7 cellular contexts compared by ENCODE assay signal in genomic region chr4:129854068-129854467, GRCh38.
DNase-seq lines count a peak whose midpoint lies in the region; ATAC-seq, FAIRE-seq and TF ChIP-seq lines count a peak whose summit lies in the region.
"Not testable (repeated sequence)": the region's sequence is repeated elsewhere in the genome, so short reads cannot be mapped to it uniquely, and the experiment has no call there.

No MANE protein-coding gene starts in this region.

- H3K4me3 ChIP-seq in A549 (0 out of 3 replicates have a peak overlapping the region, but pooled peaks have one; percentile 19), HepG2 (replicated peaks in 1 of 3; ENCODE audit: insufficient read depth in 1 of 3, low read depth in 2 of 3, low read length in 3 of 3) (peak overlapping the region in 2 of 3 experiments; percentile 23 to 26; a peak in 3 of 6 replicates)
- not testable (repeated sequence) for H3K4me3 ChIP-seq in KMS-11 (IDR thresholded peaks at IDR 0.05; ENCODE audit: insufficient read depth, low read depth, low read length)

- intact Hi-C loops in HepG2 (cut with micrococcal nuclease; ENCODE audit: unreplicated experiment) = not testable (repeated sequence)

- H3K36me3 ChIP-seq in KMS-11 (ENCODE audit: insufficient read depth); HepG2 (replicated peaks in 1 of 2; ENCODE audit: control insufficient read depth in 1 of 2, insufficient read depth in 2 of 2, low read length in 2 of 2): not testable (repeated sequence)

- not testable (repeated sequence) for TF ChIP-seq POLR2A in A549 (IDR thresholded peaks at IDR 0.05; ENCODE audit: low read length); HepG2 (IDR thresholded peaks at IDR 0.05; ENCODE audit: insufficient read depth in 1 of 2, low read depth in 2 of 2, low read length in 2 of 2)

- POLR2A ChIA-PET in A549 (lab: Yijun Ruan, JAX); HepG2 (lab: Yijun Ruan, JAX): not testable (repeated sequence)

- not testable (repeated sequence) for TF ChIP-seq EP300 in A549 (IDR thresholded peaks at IDR 0.05); HepG2 (IDR thresholded peaks at IDR 0.05; ENCODE audit: low read depth in 2 of 2, low read length in 2 of 2); HepG2 (CRISPR knock-in tag; IDR thresholded peaks at IDR 0.05; ENCODE audit: borderline replicate concordance)

- H3K9me3 ChIP-seq in A549; HepG2 (ENCODE audit: low read length): not testable (repeated sequence)

- BruUV-seq in HepG2 (replicated peaks; lab: Mats Ljungman, UMichigan) = TSS peak; percentile 79

- TF ChIP-seq CTCF in A549 (IDR thresholded peaks at IDR 0.05); KMS-11 (conservative IDR thresholded peaks at IDR 0.05; ENCODE audit: low read depth, low read length); VCaP (conservative IDR thresholded peaks at IDR 0.05); HepG2 (CRISPR knock-in tag; IDR thresholded peaks at IDR 0.05): not testable (repeated sequence)

- H3K4me1 ChIP-seq in A549; KMS-11 (ENCODE audit: low read depth, poor library complexity, severe bottlenecking): not testable (repeated sequence)
- H3K4me1 ChIP-seq in HepG2 (ENCODE audit: insufficient read depth, low read length) = peaks cover 17% of the 10 kb centered on the region

- H3K9ac ChIP-seq in KMS-11 (peak overlapping the region; percentile 69; the same call in 1 of the 2 replicates), HepG2 (ENCODE audit: insufficient read depth, low read depth, low read length) (peak overlapping the region; percentile 39; the same call in 1 of the 2 replicates)

- not testable (repeated sequence) for DNase-seq in A549 (ENCODE audit: low read depth in 1 of 2, low spot score in 1 of 2); HepG2 (ENCODE audit: low spot score)
- DNase-seq in DMS53 (lab: John Stamatoyannopoulos, UW) (peak; percentile 32), NCI-H748 (lab: John Stamatoyannopoulos, UW; ENCODE audit: unreplicated experiment) (peak; percentile 44), RPMI8226 (peak; percentile 56)

- H3K4me2 ChIP-seq in A549 = 0 out of 3 replicates have a peak overlapping the region, but pooled peaks have one; percentile 1
- not testable (repeated sequence) for H3K4me2 ChIP-seq in KMS-11
- peak overlapping the region; percentile 12; the same call in 1 of the 2 replicates for H3K4me2 ChIP-seq in HepG2 (ENCODE audit: low read depth, low read length)

- H3K27me3 ChIP-seq in KMS-11 (ENCODE audit: insufficient read depth, low read depth); HepG2 (ENCODE audit: control insufficient read depth in 1 of 2, insufficient read depth in 2 of 2, low read length in 2 of 2): not testable (repeated sequence)

- ATAC-seq in A549, HepG2: not testable (repeated sequence)

- FAIRE-seq in A549 (lab: Jason Lieb, UNC); HepG2 (lab: Jason Lieb, UNC): not testable (repeated sequence)

- peaks cover 14% of the 10 kb centered on the region; the same call in 1 of the 2 replicates for H3K79me2 ChIP-seq in KMS-11 (ENCODE audit: insufficient read depth, low read depth)
- not testable (repeated sequence) for H3K79me2 ChIP-seq in HepG2 (ENCODE audit: insufficient read depth, low read length)

- H2AFZ ChIP-seq in KMS-11 (ENCODE audit: low read depth); HepG2 (ENCODE audit: low read length): not testable (repeated sequence)

- H4K20me1 ChIP-seq in KMS-11 (ENCODE audit: insufficient read depth); HepG2 (ENCODE audit: insufficient read depth, low read length): not testable (repeated sequence)

- CTCF ChIA-PET in A549 (lab: Yijun Ruan, JAX); HepG2 (lab: Yijun Ruan, JAX; ENCODE audit: low intra/inter-chr PET ratio, low total read pairs): not testable (repeated sequence)

- no CpG with 5 or more reads among the region's 20 CpGs for WGBS in A549 (ENCODE audit: missing lambda C conversion rate)
- 77% methylated on average over 9 of the region's 20 CpGs for WGBS in HepG2 (ENCODE audit: low lambda C conversion rate)

- TF ChIP-seq RAD21 in A549 (conservative IDR thresholded peaks at IDR 0.05 in 1 of 2, IDR thresholded peaks at IDR 0.05 in 1 of 2); HepG2 (CRISPR knock-in tag; IDR thresholded peaks at IDR 0.05): not testable (repeated sequence)

- H3K27ac ChIP-seq in A549 = not testable (repeated sequence)
- H3K27ac ChIP-seq in KMS-11 (peak overlapping the region; percentile 73), VCaP (peak overlapping the region; percentile 53), HepG2 (ENCODE audit: extremely low read length, insufficient read depth, low read length) (peak overlapping the region; percentile 13)

- in situ Hi-C loops in HepG2 (cut with HindIII; ENCODE audit: extremely low pct_ligation_motif_present, low pct_unique_long_range_greater_than_20kb) = not testable (repeated sequence)

TF ChIP-seq in HepG2, 621 proteins besides CTCF, POLR2A, EP300 and RAD21 (continues in another document):
- TF ChIP-seq PHF8 (CRISPR knock-in tag; IDR thresholded peaks at IDR 0.05) (0 out of 2 replicates have a peak, but pooled peaks have one; percentile 26), ZNF687 (CRISPR knock-in tag; IDR thresholded peaks at IDR 0.05) (peak; percentile 26; the same call in 1 of the 2 replicates), ZMYM4 (CRISPR knock-in tag; IDR thresholded peaks at IDR 0.05) (0 out of 2 replicates have a peak, but pooled peaks have one; percentile 20), SALL1 (CRISPR knock-in tag; IDR thresholded peaks at IDR 0.05) (peak; percentile 24; the same call in 1 of the 2 replicates), ZNF281 (CRISPR knock-in tag; IDR thresholded peaks at IDR 0.05; ENCODE audit: borderline replicate concordance) (peak; percentile 76)
